ENCODE assay signal across 11 cellular contexts in the genomic region with DNA sequence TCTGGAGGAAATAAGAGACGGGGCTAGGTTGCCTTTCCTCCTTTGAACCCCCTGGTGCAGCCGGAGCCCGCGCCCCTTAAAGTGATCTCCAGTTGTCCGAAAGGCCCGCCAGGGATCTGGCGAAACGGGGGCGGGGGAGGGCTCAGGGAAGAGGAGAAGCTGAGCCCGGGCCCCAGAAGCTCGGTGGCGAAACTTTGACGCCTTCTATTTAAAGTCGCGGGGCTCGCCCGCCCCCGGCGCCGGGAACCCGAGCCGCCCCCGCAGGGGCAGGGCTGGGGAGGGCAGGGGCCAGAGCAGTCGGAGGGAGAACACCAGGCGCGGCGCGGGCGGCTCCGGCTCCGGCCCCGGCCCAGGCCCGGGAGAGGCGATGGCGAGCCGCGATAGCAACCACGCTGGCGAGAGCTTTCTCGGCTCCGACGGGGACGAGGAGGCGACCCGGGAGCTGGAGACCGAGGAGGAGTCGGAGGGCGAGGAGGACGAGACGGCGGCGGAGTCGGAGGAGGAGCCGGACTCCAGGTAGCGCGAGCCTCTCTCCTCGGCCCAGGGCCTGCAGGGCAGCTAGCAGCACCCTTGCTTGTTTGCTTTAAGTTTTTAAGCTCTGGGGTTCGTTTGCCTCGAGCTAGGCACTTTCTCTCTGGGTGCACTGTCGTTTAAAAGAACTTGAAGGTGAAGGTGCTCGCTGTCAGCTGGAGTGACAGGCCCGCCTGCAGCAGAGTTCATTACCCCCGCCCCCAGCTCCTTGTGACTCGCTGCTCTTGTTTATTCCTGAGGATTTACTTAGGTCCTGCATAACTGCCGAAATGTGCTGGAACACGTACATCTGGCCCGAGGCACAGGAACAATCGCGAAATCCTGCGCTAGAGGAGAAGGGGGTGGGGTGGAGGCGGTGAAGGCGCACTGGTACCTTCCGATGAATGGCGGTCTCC. TPM values are rescaled to one million over a fixed set of nuclear protein-coding genes. Genes with fewer than 3 reads are reported as not detected.
DNase-seq lines count a peak whose midpoint lies in the region; ATAC-seq, FAIRE-seq and TF ChIP-seq lines count a peak whose summit lies in the region.
"Had no signal": no experiment of that assay in that cellular context is flagged by ENCODE, and none has a peak within 500 bp of the region (broad histone marks: within the 10 kb centered on the region; RNA-seq: fewer than 3 reads in every experiment).

A gene (plus strand): TSS at position 296 of the 926 bp plus-strand sequence. CDS start 72 bp downstream, at position 368.

- FAIRE-seq in H54 (lab: Jason Lieb, UNC) (no peak), RCC 7860 (lab: Jason Lieb, UNC) (no peak)

- no peak for TF ChIP-seq POLR2A in H54 (IDR thresholded peaks at IDR 0.05; ENCODE audit: low read depth, low read length)

- no peaks in the 10 kb centered on the region for H3K27me3 ChIP-seq in ascending aorta

- intact Hi-C loops in ascending aorta (cut with DNase I) (no loop called here), cardiac septum (cut with DNase I) (loop anchor here (5.0 to 10.0 kb wide), 3 partner anchors 78 to 385 kb away; a partner anchor contains a TSS)

- no peaks in the 10 kb centered on the region for H3K36me3 ChIP-seq in ascending aorta

- peaks cover 0 to 2% of the 10 kb centered on the region in 2 donors for H3K4me1 ChIP-seq in ascending aorta

- DNase-seq in AG10803 (ENCODE audit: low read depth) (peak; percentile 21), ascending aorta (ENCODE audit: low spot score in 2 of 2) (no peak), cardiac septum (ENCODE audit: low spot score) (peak; percentile 83), omental fat pad (ENCODE audit: low spot score) (no peak), NCI-H2196 (lab: John Stamatoyannopoulos, UW; ENCODE audit: unreplicated experiment) (no peak), H54 (ENCODE audit: insufficient read length, low spot score) (no peak), RCC 7860 (ENCODE audit: low spot score) (no peak)
- no peak for DNase-seq in stimulated activated CD4-positive, alpha-beta T cell treated with anti-CD3 and anti-CD28 coated beads, Interleukin-1b, Interleukin-23, amount 100 ng/mL, for 48 hours
- DNase-seq: activated naive CD4-positive, alpha-beta T cell treated with anti-CD3 and anti-CD28 coated beads, Interleukin-2, amount 10 ng/mL, durations not matched to agents 7 days and 5 days; DND-41 had no signal

- peak within 1 kb of the TSS; percentile 22 to 68 for H3K27ac ChIP-seq in ascending aorta

- peak; percentile 64 for ATAC-seq in omental fat pad (ENCODE audit: low FRiP score)

- TF ChIP-seq CTCF in AG10803 (conservative IDR thresholded peaks at IDR 0.05; ENCODE audit: low read length) (no peak), ascending aorta (IDR thresholded peaks at IDR 0.05) (no peak), omental fat pad (IDR thresholded peaks at IDR 0.05) (no peak)

- peak within 1 kb of the TSS; percentile 58 for H3K4me3 ChIP-seq in AG10803 (ENCODE audit: low read length)
- peak within 1 kb of the TSS; percentile 43 to 78 for H3K4me3 ChIP-seq in ascending aorta
- H3K4me3 ChIP-seq: HAP-1 had no signal

- no peaks in the 10 kb centered on the region for H3K9me3 ChIP-seq in ascending aorta
- H3K9me3 ChIP-seq: HAP-1 had no signal

RNA-seq across cellular contexts. Expression of the gene that starts here (rescaled TPM):
- total RNA-seq in ascending aorta = 1.2 TPM
- 1,204 TPM for total RNA-seq in cardiac septum
- total RNA-seq in omental fat pad = 10 to 100 TPM in 1 of 4 donors, 1 to 10 TPM in 3; 4.2 to 21.0 (median 6.3) TPM

Comparison
In these comparisons a context has a peak if more than half of its experiments do, and no peak if none do; other contexts are left out.
1. RNA of the gene that starts here (total RNA-seq): 1,204 TPM in cardiac septum (single experiment); 4.2 to 21.0 TPM in omental fat pad and 1.2 TPM in ascending aorta (single experiment); every median in the first group is over 10 times any median in the second.
2. DNase-seq: peak in AG10803 (single experiment) and cardiac septum (single experiment); none in ascending aorta (0 of 2), omental fat pad (single experiment), NCI-H2196 (single experiment), H54 (single experiment), stimulated activated CD4-positive, alpha-beta T cell treated with anti-CD3 and anti-CD28 coated beads, Interleukin-1b, Interleukin-23, amount 100 ng/mL, for 48 hours (single experiment) and RCC 7860 (single experiment).